ENCODE assay signal across 29 cellular contexts in the genomic region with DNA sequence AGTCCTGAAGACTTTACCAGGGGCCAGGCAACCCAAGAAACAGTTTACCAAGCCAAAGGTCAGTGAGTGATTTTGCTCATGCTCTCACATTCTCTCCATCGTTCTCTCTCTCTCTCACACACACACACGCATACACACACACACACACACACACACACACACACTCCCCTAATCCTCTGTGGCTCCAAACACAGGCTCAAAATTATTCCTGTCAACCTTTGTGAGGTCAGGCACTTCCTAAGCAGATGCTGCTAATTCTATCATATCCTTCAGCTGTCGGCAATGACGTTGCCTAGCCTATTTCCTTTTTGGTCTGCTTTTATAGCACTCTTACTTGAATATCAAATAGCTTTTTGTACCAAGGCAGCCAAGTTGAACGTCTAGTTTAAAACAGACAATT.
DNase-seq lines count a peak whose midpoint lies in the region; ATAC-seq and TF ChIP-seq lines count a peak whose summit lies in the region.
"Had no signal": no experiment of that assay in that cellular context is flagged by ENCODE, and none has a peak within 500 bp of the region (broad histone marks: within the 10 kb centered on the region; RNA-seq: fewer than 3 reads in every experiment).

No MANE protein-coding gene starts in this region.

- H4K20me1 ChIP-seq in GM23248 (ENCODE audit: insufficient read depth): no peaks in the 10 kb centered on the region

- in situ Hi-C loops in GM23248 (cut with MboI): no loop called here

- no peak overlapping the region for H3K4me3 ChIP-seq in GM23248
- H3K4me3 ChIP-seq: A549, cardiac muscle cell, hepatocyte, SK-N-MC, thoracic aorta, vagina had no signal

- no peaks in the 10 kb centered on the region for H3K9me3 ChIP-seq in GM23248 (ENCODE audit: low read depth)
- H3K9me3 ChIP-seq: A549, neutrophil, thoracic aorta, vagina had no signal

- POLR2A ChIA-PET in activated CD8-positive, alpha-beta T cell treated with anti-CD3 and anti-CD28 coated beads, Interleukin-2, amount 10 ng/mL, durations not matched to agents 7 days and 5 days (lab: Charles Lee): no interaction called here
- POLR2A ChIA-PET in activated CD8-positive, alpha-beta T cell treated with anti-CD3 and anti-CD28 coated beads for 36 hours (lab: Charles Lee): no interaction called here

- H3K27ac Mint-ChIP-seq in activated CD8-positive, alpha-beta T cell treated with anti-CD3 and anti-CD28 coated beads, Interleukin-2, amount 10 ng/mL, durations not matched to agents 7 days and 5 days: peak overlapping the region; percentile 71
- H3K27ac Mint-ChIP-seq in activated CD8-positive, alpha-beta T cell treated with anti-CD3 and anti-CD28 coated beads for 36 hours: no peak overlapping the region
- H3K27ac Mint-ChIP-seq in T-helper 2 cell treated with Interferon-gamma antibody and Interleukin-4, amounts not matched to agents 5 μg/mL and 100 μg/mL, for 36 hours: peak overlapping the region; percentile 33
- peak overlapping the region; percentile 33 for H3K27ac Mint-ChIP-seq in mesothelial cell of epicardium
- H3K27ac Mint-ChIP-seq: activated naive CD4-positive, alpha-beta T cell treated with anti-CD3 and anti-CD28 coated beads, Interleukin-2, amount 10 ng/mL, durations not matched to agents 7 days and 5 days; CD8-positive, alpha-beta T cell; IgD-negative memory B cell; progenitor cell of endocrine pancreas; stimulated activated naive CD8-positive, alpha-beta T cell treated with anti-CD3 and anti-CD28 coated beads, Interleukin-15, Interleukin-2, amounts not matched to agents 100 ng/mL and 50 ng/mL, for 24 hours had no signal

- intact Hi-C loops in activated CD8-positive, alpha-beta T cell treated with anti-CD3 and anti-CD28 coated beads for 36 hours (cut with micrococcal nuclease): no loop called here

- no peak for ATAC-seq in activated CD8-positive, alpha-beta T cell treated with anti-CD3 and anti-CD28 coated beads, Interleukin-2, amount 10 ng/mL, durations not matched to agents 7 days and 5 days
- no peak for ATAC-seq in activated CD8-positive, alpha-beta T cell treated with anti-CD3 and anti-CD28 coated beads for 36 hours
- no peak for ATAC-seq in GM19452 (IDR thresholded peaks at IDR 0.05; ENCODE audit: unreplicated experiment)
- ATAC-seq: A549; CD8-positive, alpha-beta T cell; left cardiac atrium had no signal

- H3K79me2 ChIP-seq in GM23248 (ENCODE audit: insufficient read depth): no peaks in the 10 kb centered on the region
- H3K79me2 ChIP-seq: hepatocyte had no signal

- H3K36me3 Mint-ChIP-seq in activated CD8-positive, alpha-beta T cell treated with anti-CD3 and anti-CD28 coated beads, Interleukin-2, amount 10 ng/mL, durations not matched to agents 7 days and 5 days (ENCODE audit: low read depth): peaks cover 41% of the 10 kb centered on the region
- H3K36me3 Mint-ChIP-seq in activated CD8-positive, alpha-beta T cell treated with anti-CD3 and anti-CD28 coated beads for 36 hours (ENCODE audit: low read depth): no peaks in the 10 kb centered on the region
- peaks cover 22% of the 10 kb centered on the region for H3K36me3 Mint-ChIP-seq in T-helper 2 cell treated with Interferon-gamma antibody and Interleukin-4, amounts not matched to agents 5 μg/mL and 100 μg/mL, for 36 hours (ENCODE audit: low read depth)
- H3K36me3 Mint-ChIP-seq in mesothelial cell of epicardium: no peaks in the 10 kb centered on the region
- H3K36me3 Mint-ChIP-seq: CD8-positive, alpha-beta T cell; IgD-negative memory B cell had no signal

- no peaks in the 10 kb centered on the region for H3K36me3 ChIP-seq in GM23248 (ENCODE audit: low read depth)
- H3K36me3 ChIP-seq: cardiac muscle cell, neutrophil, thoracic aorta, vagina had no signal

- DNase-seq in activated CD8-positive, alpha-beta T cell treated with anti-CD3 and anti-CD28 coated beads, Interleukin-2, amount 10 ng/mL, durations not matched to agents 7 days and 5 days: no peak
- no peak for DNase-seq in activated CD8-positive, alpha-beta T cell treated with anti-CD3 and anti-CD28 coated beads for 36 hours
- DNase-seq in T-helper 2 cell treated with Interferon-gamma antibody and Interleukin-4, amounts not matched to agents 5 μg/mL and 100 μg/mL, for 36 hours (ENCODE audit: low spot score): no peak
- DNase-seq in mesothelial cell of epicardium (ENCODE audit: low spot score in 2 of 2, unreplicated experiment in 2 of 2) (no peak), GM23248 (no peak), SK-N-DZ (ENCODE audit: low spot score) (no peak), NCI-H1694 treated with DMSO at 0.1 percent for 48 hours (lab: John Stamatoyannopoulos, UW) (no peak)
- DNase-seq: activated CD8-positive, alpha-beta memory T cell treated with anti-CD3 and anti-CD28 coated beads, Interleukin-2, amount 50 U/mL, for 48 hours; activated naive CD4-positive, alpha-beta T cell treated with anti-CD3 and anti-CD28 coated beads, Interleukin-2, amount 10 ng/mL, durations not matched to agents 7 days and 5 days; AML-193; CD8-positive, alpha-beta T cell; DMS 273 treated with DMSO at 0.1 percent for 48 hours; left cardiac atrium; NCI-H1092 treated with DMSO at 0.1 percent for 48 hours; NCI-H187 treated with DMSO at 0.1 percent for 48 hours; NCI-H748 treated with DMSO at 0.1 percent for 48 hours; RPMI8226 had no signal

- H3K4me1 Mint-ChIP-seq in activated CD8-positive, alpha-beta T cell treated with anti-CD3 and anti-CD28 coated beads, Interleukin-2, amount 10 ng/mL, durations not matched to agents 7 days and 5 days (ENCODE audit: low read depth): peaks cover 71% of the 10 kb centered on the region
- H3K4me1 Mint-ChIP-seq in activated CD8-positive, alpha-beta T cell treated with anti-CD3 and anti-CD28 coated beads for 36 hours (ENCODE audit: low read depth): peaks cover 43% of the 10 kb centered on the region
- peaks cover 66% of the 10 kb centered on the region for H3K4me1 Mint-ChIP-seq in T-helper 2 cell treated with Interferon-gamma antibody and Interleukin-4, amounts not matched to agents 5 μg/mL and 100 μg/mL, for 36 hours (ENCODE audit: low read depth)
- peaks cover 18% of the 10 kb centered on the region for H3K4me1 Mint-ChIP-seq in mesothelial cell of epicardium
- H3K4me1 Mint-ChIP-seq: IgD-negative memory B cell had no signal

- H3K27me3 Mint-ChIP-seq in activated CD8-positive, alpha-beta T cell treated with anti-CD3 and anti-CD28 coated beads, Interleukin-2, amount 10 ng/mL, durations not matched to agents 7 days and 5 days (ENCODE audit: low read depth): peaks cover 11% of the 10 kb centered on the region
- H3K27me3 Mint-ChIP-seq in activated CD8-positive, alpha-beta T cell treated with anti-CD3 and anti-CD28 coated beads for 36 hours: peaks cover 19% of the 10 kb centered on the region
- no peaks in the 10 kb centered on the region for H3K27me3 Mint-ChIP-seq in T-helper 2 cell treated with Interferon-gamma antibody and Interleukin-4, amounts not matched to agents 5 μg/mL and 100 μg/mL, for 36 hours (ENCODE audit: low read depth)
- H3K27me3 Mint-ChIP-seq in mesothelial cell of epicardium (ENCODE audit: low read depth): no peaks in the 10 kb centered on the region
- H3K27me3 Mint-ChIP-seq: IgD-negative memory B cell had no signal

- CTCF ChIA-PET in activated CD8-positive, alpha-beta T cell treated with anti-CD3 and anti-CD28 coated beads, Interleukin-2, amount 10 ng/mL, durations not matched to agents 7 days and 5 days (lab: Charles Lee): no interaction called here
- CTCF ChIA-PET in activated CD8-positive, alpha-beta T cell treated with anti-CD3 and anti-CD28 coated beads for 36 hours (lab: Charles Lee): interaction anchor here (1.2 kb wide), 1 partner anchor 178 kb away, joined by 3 read pairs; no protein-coding TSS in a partner anchor

- no peak overlapping the region for H3K4me2 ChIP-seq in GM23248 (ENCODE audit: unreplicated experiment)
- H3K4me2 ChIP-seq: hepatocyte had no signal

- peaks cover 5% of the 10 kb centered on the region for H3K9me3 Mint-ChIP-seq in activated CD8-positive, alpha-beta T cell treated with anti-CD3 and anti-CD28 coated beads, Interleukin-2, amount 10 ng/mL, durations not matched to agents 7 days and 5 days (ENCODE audit: insufficient read depth)
- H3K9me3 Mint-ChIP-seq in activated CD8-positive, alpha-beta T cell treated with anti-CD3 and anti-CD28 coated beads for 36 hours: peaks cover 2% of the 10 kb centered on the region
- peaks cover 11% of the 10 kb centered on the region for H3K9me3 Mint-ChIP-seq in T-helper 2 cell treated with Interferon-gamma antibody and Interleukin-4, amounts not matched to agents 5 μg/mL and 100 μg/mL, for 36 hours
- no peaks in the 10 kb centered on the region for H3K9me3 Mint-ChIP-seq in mesothelial cell of epicardium
- H3K9me3 Mint-ChIP-seq: CD8-positive, alpha-beta T cell; stimulated activated naive CD8-positive, alpha-beta T cell treated with anti-CD3 and anti-CD28 coated beads, Interleukin-15, Interleukin-2, amounts not matched to agents 100 ng/mL and 50 ng/mL, for 24 hours had no signal

- TF ChIP-seq CTCF in activated CD8-positive, alpha-beta T cell treated with anti-CD3 and anti-CD28 coated beads for 36 hours (IDR thresholded peaks at IDR 0.05): no peak
- TF ChIP-seq CTCF in mesothelial cell of epicardium (IDR thresholded peaks at IDR 0.05; ENCODE audit: unreplicated experiment): no peak

- no peak overlapping the region for H3K9ac ChIP-seq in GM23248

- H3K27me3 ChIP-seq in GM23248 (replicated peaks; ENCODE audit: insufficient read depth): no peaks in the 10 kb centered on the region
- H3K27me3 ChIP-seq: cardiac muscle cell, hepatocyte, neutrophil, vagina had no signal

- peaks cover 17% of the 10 kb centered on the region for H3K4me1 ChIP-seq in GM23248 (ENCODE audit: insufficient read depth)
- H3K4me1 ChIP-seq: vagina had no signal

- no peak overlapping the region for H3K4me3 Mint-ChIP-seq in activated CD8-positive, alpha-beta T cell treated with anti-CD3 and anti-CD28 coated beads, Interleukin-2, amount 10 ng/mL, durations not matched to agents 7 days and 5 days
- no peak overlapping the region for H3K4me3 Mint-ChIP-seq in activated CD8-positive, alpha-beta T cell treated with anti-CD3 and anti-CD28 coated beads for 36 hours
- peak overlapping the region; percentile 27 for H3K4me3 Mint-ChIP-seq in T-helper 2 cell treated with Interferon-gamma antibody and Interleukin-4, amounts not matched to agents 5 μg/mL and 100 μg/mL, for 36 hours
- H3K4me3 Mint-ChIP-seq in mesothelial cell of epicardium: no peak overlapping the region
- H3K4me3 Mint-ChIP-seq: activated naive CD4-positive, alpha-beta T cell treated with anti-CD3 and anti-CD28 coated beads, Interleukin-2, amount 10 ng/mL, durations not matched to agents 7 days and 5 days; CD8-positive, alpha-beta T cell; stimulated activated naive CD8-positive, alpha-beta T cell treated with anti-CD3 and anti-CD28 coated beads, Interleukin-15, Interleukin-2, amounts not matched to agents 100 ng/mL and 50 ng/mL, for 24 hours had no signal

- H3K9me2 ChIP-seq in GM23248 (ENCODE audit: insufficient read depth): no peaks in the 10 kb centered on the region

- no peak overlapping the region for H2AFZ ChIP-seq in GM23248
- H2AFZ ChIP-seq: hepatocyte had no signal

- H3F3A ChIP-seq in GM23248 (ENCODE audit: insufficient read depth): peaks cover 22% of the 10 kb centered on the region

- H3K27ac ChIP-seq in GM23248: no peak overlapping the region
- H3K27ac ChIP-seq: cardiac muscle cell, hepatocyte, neutrophil, SK-N-MC, thoracic aorta, vagina, VCaP had no signal

- WGBS in GM23248 (ENCODE audit: low coverage in 1 of 2, low lambda C conversion rate in 2 of 2, missing lambda C conversion rate in 2 of 2), 2 experiments: 64 to 67% methylated on average over 5 of the region's 5 CpGs
